ENCODE assay signal across 20 cellular contexts in genomic region chr4:16122225-16122624, GRCh38. TPM values are rescaled to one million over a fixed set of nuclear protein-coding genes. Genes with fewer than 3 reads are reported as not detected.
DNase-seq lines count a peak whose midpoint lies in the region; ATAC-seq lines count a peak whose summit lies in the region.
"Had no signal": no experiment of that assay in that cellular context is flagged by ENCODE, and none has a peak within 500 bp of the region (broad histone marks: within the 10 kb centered on the region; RNA-seq: fewer than 3 reads in every experiment).

No MANE protein-coding gene starts in this region.

- no peak overlapping the region for H3K4me3 ChIP-seq in aorta (ENCODE audit: low read length in 2 of 2)
- H3K4me3 ChIP-seq: esophagus muscularis mucosa, left ventricle myocardium inferior, mucosa of descending colon, tibial artery had no signal

- intact Hi-C loops in Right ventricle myocardium superior (cut with DNase I), result no loop called here
- intact Hi-C loops in cardiac septum (cut with DNase I), result no loop called here
- intact Hi-C loops in aorta (cut with DNase I), result loop anchor here in 1 of 2 donors (5.0 kb wide), 1 partner anchor 40 kb away; the partner anchor contains the start of gene PROM1

- no peak overlapping the region for H3K27ac ChIP-seq in aorta (ENCODE audit: low read depth in 1 of 2, low read length in 2 of 2)
- H3K27ac ChIP-seq: esophagus muscularis mucosa, left ventricle myocardium inferior, tibial artery, WERI-Rb-1 had no signal

- WGBS in aorta, 2 donors, result 58 to 60% methylated on average over 4 of the region's 4 CpGs

- H3K9me3 ChIP-seq in aorta (ENCODE audit: control insufficient read depth, low read length), result no peaks in the 10 kb centered on the region
- H3K9me3 ChIP-seq: esophagus muscularis mucosa, left ventricle myocardium inferior, mucosa of descending colon, tibial artery had no signal

- peak; percentile 16 for ATAC-seq in Right ventricle myocardium superior (ENCODE audit: poor library complexity)
- peak; percentile 62 for ATAC-seq in aorta (ENCODE audit: low FRiP score)
- ATAC-seq: mucosa of descending colon had no signal

- H3K36me3 ChIP-seq in aorta (ENCODE audit: control insufficient read depth in 1 of 2, insufficient read depth in 2 of 2, low read length in 1 of 2), result no peaks in the 10 kb centered on the region
- H3K36me3 ChIP-seq: esophagus muscularis mucosa, left ventricle myocardium inferior, tibial artery, WERI-Rb-1 had no signal

- no peaks in the 10 kb centered on the region for H3K27me3 ChIP-seq in aorta (ENCODE audit: control insufficient read depth in 1 of 2, insufficient read depth in 2 of 2, low read length in 1 of 2)
- H3K27me3 ChIP-seq: esophagus muscularis mucosa, tibial artery had no signal

- peaks cover 0 to 10% of the 10 kb centered on the region in 2 donors for H3K4me1 ChIP-seq in aorta (ENCODE audit: control insufficient read depth in 1 of 2, insufficient read depth in 2 of 2, low read length in 2 of 2)

- no peak for DNase-seq in Right ventricle myocardium superior
- DNase-seq in cardiac septum (ENCODE audit: low spot score), result no peak
- peak; percentile 60 for DNase-seq in NOMO-1 treated with DMSO at 0.1 percent for 48 hours (lab: John Stamatoyannopoulos, UW; ENCODE audit: unreplicated experiment)
- peak; percentile 38 for DNase-seq in kidney tubule cell (ENCODE audit: low spot score)
- no peak for DNase-seq in aorta
- no peak for DNase-seq in globus pallidus (ENCODE audit: low spot score)
- DNase-seq in SW480 (ENCODE audit: low spot score), result no peak
- no peak for DNase-seq in UCSD-AML1 (lab: John Stamatoyannopoulos, UW; ENCODE audit: unreplicated experiment)
- DNase-seq: anterior cingulate cortex; effector CD4-positive, alpha-beta T cell; glutamatergic neuron; left ventricle myocardium inferior; mucosa of descending colon; NCI-H1105; NCI-H524; SHP77 treated with DMSO at 0.1 percent for 48 hours; tibial artery; WERI-Rb-1 had no signal

RNA-seq across cellular contexts. Expression of gene PROM1, which starts 38.4 kb away (rescaled TPM):
- total RNA-seq in Right ventricle myocardium superior, result 2.1 TPM
- total RNA-seq in cardiac septum, result 12.6 TPM
- 10 to 100 TPM in 1 of 2 donors, 1 to 10 TPM in 1; 8.0 to 28.9 TPM for total RNA-seq in aorta
- polyA plus RNA-seq in aorta, result 1 to 10 TPM; 4.1 to 4.4 TPM
- total RNA-seq: OCI-LY7 had no signal

Comparison
In these comparisons a context has a peak if more than half of its experiments do, and no peak if none do; other contexts are left out.
1. DNase-seq: peak in NOMO-1 treated with DMSO at 0.1 percent for 48 hours (single experiment) and kidney tubule cell (single experiment); none in Right ventricle myocardium superior (single experiment), cardiac septum (single experiment), aorta (0 of 2), globus pallidus (single experiment), SW480 (single experiment) and UCSD-AML1 (single experiment).